22 cellular contexts compared by ENCODE assay signal in the genomic region with DNA sequence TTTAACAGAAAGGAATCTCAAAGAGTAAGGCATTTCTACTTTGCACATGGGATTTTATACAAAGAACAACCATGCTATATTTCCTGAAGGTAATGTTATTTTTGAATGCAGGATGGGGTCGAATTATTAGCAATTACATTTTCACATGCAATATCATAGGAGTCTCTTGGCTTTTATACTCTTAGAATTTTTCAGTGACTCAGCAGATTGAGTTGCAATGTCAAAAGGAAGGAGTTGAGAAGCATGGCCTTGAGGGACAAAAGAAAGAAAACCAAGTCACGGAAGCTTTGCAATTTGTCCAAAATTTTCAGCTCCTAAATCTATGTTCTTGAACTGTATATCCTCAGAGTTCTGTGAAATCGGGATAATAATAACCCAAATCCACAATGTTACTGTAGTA.
A peak's percentile ranks its signal among the peaks of the same experiment; 100 is the strongest.
DNase-seq lines count a peak whose midpoint lies in the region; ATAC-seq, FAIRE-seq and TF ChIP-seq lines count a peak whose summit lies in the region.
"Had no signal": no experiment of that assay in that cellular context is flagged by ENCODE, and none has a peak within 500 bp of the region (broad histone marks: within the 10 kb centered on the region; RNA-seq: fewer than 3 reads in every experiment).

No MANE protein-coding gene starts in this region.

- TF ChIP-seq RAD21 in HepG2 (CRISPR knock-in tag; IDR thresholded peaks at IDR 0.05) (no peak), K562 (CRISPR knock-in tag; conservative IDR thresholded peaks at IDR 0.05 in 1 of 2, IDR thresholded peaks at IDR 0.05 in 1 of 2) (no peak)

- no peak overlapping the region for H3K4me3 ChIP-seq in HepG2 (replicated peaks in 1 of 3; ENCODE audit: insufficient read depth in 1 of 3, low read depth in 2 of 3, low read length in 3 of 3)
- no peak overlapping the region for H3K4me3 ChIP-seq in right lobe of liver
- no peak overlapping the region for H3K4me3 ChIP-seq in K562
- no peak overlapping the region for H3K4me3 ChIP-seq in neuronal stem cell (ENCODE audit: low read length in 2 of 2)
- H3K4me3 ChIP-seq: BLaER1 treated with 17β-estradiol and CSF1 and Interleukin-3, amounts not matched to agents 10 nM and 100 nM had no signal

- 20% methylated on average over 3 of the region's 3 CpGs for WGBS in HepG2 (ENCODE audit: low lambda C conversion rate)
- whole genome bisulfite sequencing in right lobe of liver (ENCODE audit: insufficient coverage, low coverage, low lambda C conversion rate, missing lambda C conversion rate), result 51% methylated on average over 3 of the region's 3 CpGs
- 0% methylated on average over 3 of the region's 3 CpGs for WGBS in K562 (ENCODE audit: insufficient coverage, low coverage, missing lambda C conversion rate)
- WGBS in neuronal stem cell (ENCODE audit: extremely low coverage in 2 of 2, insufficient read length in 2 of 2, insufficient replicate concordance in 1 of 2), 2 donors, result no CpG with 5 or more reads among the region's 3 CpGs

- ATAC-seq in HepG2 (no peak), right lobe of liver (no peak), K562 (no peak), HG03571 (IDR thresholded peaks at IDR 0.05; ENCODE audit: unreplicated experiment) (no peak)
- ATAC-seq: HCT116 had no signal

- CTCF ChIA-PET in HepG2 (lab: Yijun Ruan, JAX; ENCODE audit: low intra/inter-chr PET ratio, low total read pairs), result no interaction called here
- CTCF ChIA-PET in K562 (lab: Yijun Ruan, JAX; ENCODE audit: low intra/inter-chr PET ratio), result no interaction called here

- H2AK5ac ChIP-seq in neuronal stem cell (ENCODE audit: low read depth, low read length), result no peak overlapping the region

- no peaks in the 10 kb centered on the region for H3K79me2 ChIP-seq in HepG2 (ENCODE audit: insufficient read depth, low read length)
- H3K79me2 ChIP-seq in K562 (ENCODE audit: control insufficient read depth, insufficient read depth, low read length), result no peaks in the 10 kb centered on the region

- POLR2A ChIA-PET in HepG2 (lab: Yijun Ruan, JAX), result no interaction called here
- POLR2A ChIA-PET in K562 (lab: Yijun Ruan, JAX), result no interaction called here

- H3K27ac ChIP-seq in HepG2 (ENCODE audit: extremely low read length, insufficient read depth, low read length) (no peak overlapping the region), right lobe of liver (no peak overlapping the region), K562 (ENCODE audit: extremely low read depth, low read depth, low read length) (no peak overlapping the region), neuronal stem cell (replicated peaks; ENCODE audit: low read length) (no peak overlapping the region)
- H3K27ac ChIP-seq: 22Rv1; BLaER1 treated with 17β-estradiol and CSF1 and Interleukin-3, amounts not matched to agents 10 nM and 100 nM had no signal

- no peaks in the 10 kb centered on the region for H3K4me1 ChIP-seq in HepG2 (ENCODE audit: insufficient read depth, low read length)
- H3K4me1 ChIP-seq in right lobe of liver, result no peaks in the 10 kb centered on the region
- no peaks in the 10 kb centered on the region for H3K4me1 ChIP-seq in K562 (replicated peaks in 1 of 2; ENCODE audit: control insufficient read depth in 2 of 2, insufficient read depth in 2 of 2, low read length in 2 of 2)
- H3K4me1 ChIP-seq in neuronal stem cell (ENCODE audit: control insufficient read depth in 2 of 2, insufficient read depth in 1 of 2, low read depth in 1 of 2, low read length in 2 of 2), result no peaks in the 10 kb centered on the region
- H3K4me1 ChIP-seq: BE2C; BLaER1 treated with 17β-estradiol and CSF1 and Interleukin-3, amounts not matched to agents 10 nM and 100 nM had no signal

- H4K20me1 ChIP-seq in HepG2 (ENCODE audit: insufficient read depth, low read length) (no peaks in the 10 kb centered on the region), K562 (replicated peaks; ENCODE audit: control insufficient read depth, insufficient read depth, low read length) (no peaks in the 10 kb centered on the region)
- H4K20me1 ChIP-seq: BLaER1 treated with 17β-estradiol and CSF1 and Interleukin-3, amounts not matched to agents 10 nM and 100 nM had no signal

- no peaks in the 10 kb centered on the region for H3K9me1 ChIP-seq in K562 (ENCODE audit: control insufficient read depth, insufficient read depth, low read length)

- no peak overlapping the region for H4K91ac ChIP-seq in neuronal stem cell (ENCODE audit: low read depth, low read length, poor library complexity)

- H3K36me3 ChIP-seq in HepG2 (replicated peaks in 1 of 2; ENCODE audit: control insufficient read depth in 1 of 2, insufficient read depth in 2 of 2, low read length in 2 of 2) (no peaks in the 10 kb centered on the region), right lobe of liver (no peaks in the 10 kb centered on the region), K562 (ENCODE audit: control insufficient read depth, insufficient read depth, low read length) (no peaks in the 10 kb centered on the region), neuronal stem cell (replicated peaks in 1 of 2; ENCODE audit: control insufficient read depth in 2 of 2, insufficient read depth in 2 of 2, low read length in 2 of 2) (no peaks in the 10 kb centered on the region)
- H3K36me3 ChIP-seq: BE2C; BLaER1 treated with 17β-estradiol and CSF1 and Interleukin-3, amounts not matched to agents 10 nM and 100 nM had no signal

- H3K4me2 ChIP-seq in HepG2 (ENCODE audit: low read depth, low read length), result no peak overlapping the region
- H3K4me2 ChIP-seq in K562 (ENCODE audit: insufficient read depth, low read length), result no peak overlapping the region
- H3K4me2 ChIP-seq in neuronal stem cell (ENCODE audit: insufficient read depth, low read length, poor library complexity, severe bottlenecking), result no peak overlapping the region
- H3K4me2 ChIP-seq: BLaER1 treated with 17β-estradiol and CSF1 and Interleukin-3, amounts not matched to agents 10 nM and 100 nM had no signal

- no peaks in the 10 kb centered on the region for H3K79me1 ChIP-seq in neuronal stem cell (ENCODE audit: low read depth, low read length)

- no TSS peak for BruUV-seq in HepG2 (replicated peaks; lab: Mats Ljungman, UMichigan)
- no TSS peak for BruUV-seq in K562 (replicated peaks; lab: Mats Ljungman, UMichigan)

- FAIRE-seq in HepG2 (lab: Jason Lieb, UNC) (no peak), K562 (lab: Jason Lieb, UNC) (no peak)
- FAIRE-seq: A204.1, GM12891, GM18507 had no signal

- no peak overlapping the region for H4K8ac ChIP-seq in neuronal stem cell (ENCODE audit: low read depth, low read length)

- TF ChIP-seq POLR2A in HepG2 (IDR thresholded peaks at IDR 0.05; ENCODE audit: insufficient read depth in 1 of 2, low read depth in 2 of 2, low read length in 2 of 2) (no peak), right lobe of liver (IDR thresholded peaks at IDR 0.05) (no peak), K562 (conservative IDR thresholded peaks at IDR 0.05) (no peak)

- H2BK120ac ChIP-seq in neuronal stem cell (ENCODE audit: low read depth, low read length), result no peak overlapping the region

- H3K9me3 ChIP-seq in HepG2 (ENCODE audit: low read length) (no peaks in the 10 kb centered on the region), right lobe of liver (no peaks in the 10 kb centered on the region), K562 (replicated peaks; ENCODE audit: control insufficient read depth, insufficient read depth, low read depth, low read length) (no peaks in the 10 kb centered on the region), neuronal stem cell (replicated peaks in 1 of 2; ENCODE audit: control insufficient read depth in 2 of 2, insufficient read depth in 1 of 2, low read depth in 1 of 2, low read length in 2 of 2) (no peaks in the 10 kb centered on the region)
- H3K9me3 ChIP-seq: BE2C; BLaER1 treated with 17β-estradiol and CSF1 and Interleukin-3, amounts not matched to agents 10 nM and 100 nM had no signal

- intact Hi-C loops in HepG2 (cut with micrococcal nuclease; ENCODE audit: unreplicated experiment) (no loop called here), right lobe of liver (cut with DNase I) (no loop called here), K562 (cut with micrococcal nuclease) (no loop called here)

- H3K4ac ChIP-seq in neuronal stem cell (ENCODE audit: low read length), result no peak overlapping the region

- H3K27me3 ChIP-seq in HepG2 (ENCODE audit: control insufficient read depth in 1 of 2, insufficient read depth in 2 of 2, low read length in 2 of 2), result no peaks in the 10 kb centered on the region
- H3K27me3 ChIP-seq in right lobe of liver, result no peaks in the 10 kb centered on the region
- H3K27me3 ChIP-seq in K562 (ENCODE audit: control insufficient read depth in 2 of 2, insufficient read depth in 2 of 2, low read length in 2 of 2), result no peaks in the 10 kb centered on the region
- no peaks in the 10 kb centered on the region for H3K27me3 ChIP-seq in neuronal stem cell (ENCODE audit: control insufficient read depth in 3 of 3, insufficient read depth in 3 of 3, low read depth in 1 of 3, low read length in 3 of 3)
- H3K27me3 ChIP-seq: BE2C; BLaER1 treated with 17β-estradiol and CSF1 and Interleukin-3, amounts not matched to agents 10 nM and 100 nM had no signal

- H3K14ac ChIP-seq in neuronal stem cell (ENCODE audit: low read length), result no peak overlapping the region

- DNase-seq in HepG2 (ENCODE audit: low spot score), result no peak
- DNase-seq in right lobe of liver, result no peak
- no peak for DNase-seq in K562 (ENCODE audit: extremely low read depth in 1 of 4, low spot score in 3 of 4)
- no peak for DNase-seq in neuronal stem cell (ENCODE audit: low spot score)
- DNase-seq in dermis blood vessel endothelial cell, result no peak
- DNase-seq: ACHN; AML-193; BE2C; Calu3; CD4-positive, alpha-beta T cell; COR-L47; DMS53; DMS79 treated with DMSO at 0.1 percent for 48 hours; GF-D8; H9 had no signal

- no peak for TF ChIP-seq CTCF in HepG2 (CRISPR knock-in tag; IDR thresholded peaks at IDR 0.05)
- TF ChIP-seq CTCF in right lobe of liver (IDR thresholded peaks at IDR 0.05), result no peak
- TF ChIP-seq CTCF in K562 (IDR thresholded peaks at IDR 0.05 in 2 of 3, conservative IDR thresholded peaks at IDR 0.05 in 1 of 3; ENCODE audit: insufficient read depth in 2 of 3, low read depth in 1 of 3, low read length in 3 of 3), result no peak

- no peak overlapping the region for H2BK12ac ChIP-seq in neuronal stem cell (ENCODE audit: low read length)

- no peak overlapping the region for H2BK15ac ChIP-seq in neuronal stem cell (ENCODE audit: low read length)

- in situ Hi-C loops in HepG2 (cut with HindIII; ENCODE audit: extremely low pct_ligation_motif_present, low pct_unique_long_range_greater_than_20kb) (no loop called here), K562 (cut with MboI) (no loop called here)

- H3K9ac ChIP-seq in HepG2 (ENCODE audit: insufficient read depth, low read depth, low read length), result no peak overlapping the region
- H3K9ac ChIP-seq in K562 (ENCODE audit: insufficient read depth in 1 of 2, low read depth in 2 of 2, low read length in 2 of 2), result no peak overlapping the region
- no peak overlapping the region for H3K9ac ChIP-seq in neuronal stem cell (ENCODE audit: low read depth, low read length, poor library complexity)
- H3K9ac ChIP-seq: BLaER1 treated with 17β-estradiol and CSF1 and Interleukin-3, amounts not matched to agents 10 nM and 100 nM had no signal

- TF ChIP-seq EP300 in HepG2 (IDR thresholded peaks at IDR 0.05; ENCODE audit: low read depth in 2 of 2, low read length in 2 of 2), result no peak
- no peak for TF ChIP-seq EP300 in HepG2 (CRISPR knock-in tag; IDR thresholded peaks at IDR 0.05; ENCODE audit: borderline replicate concordance)
- no peak for TF ChIP-seq EP300 in K562 (IDR thresholded peaks at IDR 0.05; ENCODE audit: low read length)

- H2BK5ac ChIP-seq in neuronal stem cell (ENCODE audit: low read length), result no peak overlapping the region

- H3K23ac ChIP-seq in neuronal stem cell (ENCODE audit: low read depth, low read length, poor library complexity), result no peak overlapping the region

- H2AFZ ChIP-seq in HepG2 (ENCODE audit: low read length), result no peak overlapping the region
- H2AFZ ChIP-seq in K562 (ENCODE audit: low read depth, low read length), result no peak overlapping the region
- H2AFZ ChIP-seq in neuronal stem cell (ENCODE audit: low read length), result peak overlapping the region; percentile 11

- H3K18ac ChIP-seq in neuronal stem cell (ENCODE audit: low read length), result no peak overlapping the region

Comparison
In these comparisons a context has a peak if more than half of its experiments do, and no peak if none do; other contexts are left out.
1. Of the 241 proteins assayed by ChIP-seq in both HepG2 and K562: peak only in HepG2: MAFK; only in K562: MAFG; in both: MAFF; in neither: 238.